1 cellular context compared by ENCODE assay signal in genomic region chr2:105770162-105770561, GRCh38.
TF ChIP-seq lines count a peak whose summit lies in the region.

No MANE protein-coding gene starts in this region.

TF ChIP-seq in endothelial cell of umbilical vein, 7 proteins besides CTCF, POLR2A, EP300 and RAD21 (continued from another document):
- TF ChIP-seq MAX (IDR thresholded peaks at IDR 0.05; ENCODE audit: insufficient read depth, insufficient read length) (no peak), EZH2 (IDR thresholded peaks at IDR 0.05; ENCODE audit: borderline replicate concordance, low read depth, low read length, severe bottlenecking) (no peak), JUN (IDR thresholded peaks at IDR 0.05; ENCODE audit: borderline replicate concordance, insufficient read depth, insufficient read length, low read depth) (no peak), GATA2 (IDR thresholded peaks at IDR 0.05; ENCODE audit: insufficient read depth, insufficient read length, low read depth, low read length) (no peak)
